Comparison of ENCODE assay signal across 33 cellular contexts in the genomic region with DNA sequence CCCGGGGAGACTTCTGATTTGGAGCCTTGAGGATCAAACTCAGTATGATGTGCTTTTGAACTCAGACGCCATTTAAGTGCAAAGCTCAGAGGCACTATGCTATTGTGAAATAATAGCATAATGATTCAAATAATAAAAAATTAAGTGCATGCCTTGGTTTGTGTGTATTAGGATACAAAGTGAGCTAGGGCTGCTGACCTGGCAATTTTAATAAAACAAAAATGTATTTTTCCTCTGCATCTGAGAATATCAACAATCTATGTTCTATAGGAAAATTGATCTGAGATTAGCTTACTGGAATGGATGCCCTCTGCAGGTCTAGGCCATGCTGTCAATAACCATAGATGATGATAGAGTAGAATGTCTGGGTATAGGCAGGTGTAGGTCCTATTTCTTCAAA.
"Had no signal": no experiment of that assay in that cellular context is flagged by ENCODE, and none has a peak within 500 bp of the region (broad histone marks: within the 10 kb centered on the region; RNA-seq: fewer than 3 reads in every experiment).

No MANE protein-coding gene starts in this region.

- ATAC-seq: activated naive CD4-positive, alpha-beta T cell treated with anti-CD3 and anti-CD28 coated beads, Interleukin-2, amount 50 U/mL, for 72 hours; activated naive CD8-positive, alpha-beta T cell treated with anti-CD3 and anti-CD28 coated beads, Interleukin-2, amount 50 U/mL, for 24 hours; activated T-cell treated with anti-CD3 and anti-CD28 coated beads, Interleukin-2, amount 50 U/mL, for 4 hours; activated T-cell treated with anti-CD3 and anti-CD28 coated beads, Interleukin-2, amount 50 U/mL, for 72 hours; activated T-helper 17 cell treated with anti-CD3 and anti-CD28 coated beads, Interleukin-2, amount 50 U/mL, for 72 hours; body of pancreas had no signal

- H3K27me3 ChIP-seq: adrenal gland, ascending aorta, body of pancreas, brain microvascular endothelial cell, breast epithelium, cardiac muscle cell had no signal

- DNase-seq: activated effector memory CD4-positive, alpha-beta T cell treated with anti-CD3 and anti-CD28 coated beads, Interleukin-2, amount 50 U/mL, for 16 hours; activated effector memory CD4-positive, alpha-beta T cell treated with Interleukin-2 at 50 U/mL for 16 hours; activated gamma-delta T cell; activated gamma-delta T cell treated with Interleukin-2 at 50 U/mL for 16 hours; activated naive CD4-positive, alpha-beta T cell; activated naive CD4-positive, alpha-beta T cell treated with anti-CD3 and anti-CD28 coated beads for 36 hours; activated naive CD4-positive, alpha-beta T cell treated with anti-CD3 and anti-CD28 coated beads, Interleukin-2, amount 10 ng/mL, durations not matched to agents 7 days and 5 days; activated naive CD4-positive, alpha-beta T cell treated with anti-CD3 and anti-CD28 coated beads, Interleukin-2, amount 50 U/mL, for 16 hours; activated naive CD4-positive, alpha-beta T cell treated with Interleukin-2 at 50 U/mL for 16 hours; activated naive CD8-positive, alpha-beta T cell treated with anti-CD3 and anti-CD28 coated beads for 36 hours; activated naive CD8-positive, alpha-beta T cell treated with anti-CD3 and anti-CD28 coated beads, Interleukin-2, amount 10 ng/mL, durations not matched to agents 7 days and 5 days; activated naive CD8-positive, alpha-beta T cell treated with anti-CD3 and anti-CD28 coated beads, Interleukin-2, amount 50 U/mL, for 24 hours; activated T-cell treated with anti-CD3 and anti-CD28 coated beads, Interleukin-2, amount 50 U/mL, for 1 hour; activated T-cell treated with anti-CD3 and anti-CD28 coated beads, Interleukin-2, amount 50 U/mL, for 24 hours; activated T-cell treated with anti-CD3 and anti-CD28 coated beads, Interleukin-2, amount 50 U/mL, for 4 hours; activated T-cell treated with anti-CD3 and anti-CD28 coated beads, Interleukin-2, amount 50 U/mL, for 48 hours; activated T-cell treated with anti-CD3 and anti-CD28 coated beads, Interleukin-2, amount 50 U/mL, for 72 hours; adrenal gland; amniotic stem cell; amygdala; anterior cingulate cortex; aorta; body of pancreas; brain microvascular endothelial cell; central memory CD4-positive, alpha-beta T cell; cerebellar nuclear complex had no signal

- H3K36me3 ChIP-seq: adrenal gland, ascending aorta, brain microvascular endothelial cell, breast epithelium, cardiac muscle cell had no signal

- H3K4me3 ChIP-seq: adrenal gland, ascending aorta, body of pancreas, breast epithelium, cardiac muscle cell had no signal

- H3K4me1 ChIP-seq: adrenal gland, ascending aorta, body of pancreas, breast epithelium had no signal

- H3K27ac ChIP-seq: adrenal gland, ascending aorta, body of pancreas, brain microvascular endothelial cell, breast epithelium, cardiac muscle cell had no signal

- H3K9me3 ChIP-seq: adrenal gland, ascending aorta, body of pancreas had no signal

- FAIRE-seq: astrocyte, bronchial epithelial cell had no signal
